9 cellular contexts compared by ENCODE assay signal in the genomic region with DNA sequence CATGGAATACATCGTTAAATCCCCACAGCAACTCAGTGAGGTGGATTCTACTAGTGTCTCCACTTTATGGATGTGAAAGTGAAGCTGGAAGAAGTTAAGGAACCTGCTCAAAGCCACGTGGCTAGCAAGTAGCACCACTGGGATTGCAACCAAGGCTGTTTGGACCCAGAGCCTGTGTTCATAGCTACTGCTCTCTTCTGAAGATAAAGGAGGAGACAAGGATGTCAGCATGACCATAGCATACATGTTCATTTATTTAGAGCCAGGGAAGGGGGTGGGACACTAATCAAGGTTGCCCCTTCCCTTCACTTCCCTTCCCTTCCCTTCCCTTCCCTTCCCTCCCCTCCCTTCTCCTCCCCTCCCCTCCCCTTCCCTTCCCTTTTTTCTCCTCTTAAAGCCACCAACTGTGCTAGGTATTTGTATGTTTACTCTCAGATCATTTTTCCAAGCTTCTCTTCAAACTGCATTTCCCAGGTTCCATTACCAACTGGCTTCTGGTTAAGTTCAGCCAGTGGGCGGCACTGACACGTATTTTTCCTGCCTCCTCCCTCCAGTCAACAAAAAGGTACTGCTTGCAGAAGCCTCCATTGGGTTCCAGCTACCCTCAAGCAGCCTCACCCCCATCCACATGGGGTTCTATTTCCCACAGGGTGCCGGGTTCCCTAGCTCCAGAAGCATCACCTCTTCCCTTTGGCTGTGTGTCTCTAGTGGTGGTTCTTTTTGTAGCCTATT.
DNase-seq lines count a peak whose midpoint lies in the region; ATAC-seq and TF ChIP-seq lines count a peak whose summit lies in the region.
"Had no signal": no experiment of that assay in that cellular context is flagged by ENCODE, and none has a peak within 500 bp of the region (broad histone marks: within the 10 kb centered on the region; RNA-seq: fewer than 3 reads in every experiment).

No MANE protein-coding gene starts in this region.

- no peaks in the 10 kb centered on the region for H3K36me3 ChIP-seq in breast epithelium
- H3K36me3 ChIP-seq in mammary epithelial cell (ENCODE audit: insufficient read depth, low read length) = no peaks in the 10 kb centered on the region
- no peaks in the 10 kb centered on the region for H3K36me3 ChIP-seq in lower lobe of right lung
- H3K36me3 ChIP-seq in tibial nerve = no peaks in the 10 kb centered on the region

- no peaks in the 10 kb centered on the region for H4K20me1 ChIP-seq in mammary epithelial cell (ENCODE audit: insufficient read depth, low read length)

- TF ChIP-seq EP300 in tibial nerve (IDR thresholded peaks at IDR 0.05) = no peak

- POLR2A ChIA-PET in WTC11 (lab: Charles Lee) = interaction anchor here (0.5 to 1.8 kb wide), 3 partner anchors 17 to 21 kb away, joined by 3 to 4 read pairs (median 3); no protein-coding TSS in a partner anchor

- no peaks in the 10 kb centered on the region for H3K9me3 ChIP-seq in breast epithelium
- H3K9me3 ChIP-seq in mammary epithelial cell (replicated peaks; ENCODE audit: insufficient read depth, low read length) = no peaks in the 10 kb centered on the region
- no peaks in the 10 kb centered on the region for H3K9me3 ChIP-seq in lower lobe of right lung
- H3K9me3 ChIP-seq in tibial nerve = no peaks in the 10 kb centered on the region

- 94% methylated on average over 5 of the region's 5 CpGs for WGBS in mammary epithelial cell (ENCODE audit: low coverage, missing lambda C conversion rate)
- 59% methylated on average over 5 of the region's 5 CpGs for WGBS in tibial nerve, 2 donors

- no peaks in the 10 kb centered on the region for H3K9me3 Mint-ChIP-seq in WTC11

- intact Hi-C loops in breast epithelium (cut with DNase I; ENCODE audit: low total_unique reads) = no loop called here
- intact Hi-C loops in mammary epithelial cell (cut with micrococcal nuclease) = no loop called here
- intact Hi-C loops in lower lobe of right lung (cut with DNase I) = no loop called here

- H3K4me3 ChIP-seq in breast epithelium (no peak overlapping the region), mammary epithelial cell (replicated peaks in 1 of 3; ENCODE audit: insufficient read depth in 1 of 3, low read depth in 2 of 3, low read length in 3 of 3) (no peak overlapping the region), lower lobe of right lung (no peak overlapping the region), tibial nerve (no peak overlapping the region)

- H3K27ac ChIP-seq in breast epithelium = peak overlapping the region; percentile 10 to 75
- H3K27ac ChIP-seq in mammary epithelial cell (ENCODE audit: insufficient read depth, low read depth, low read length) = no peak overlapping the region
- H3K27ac ChIP-seq in lower lobe of right lung = peak overlapping the region; percentile 28
- peak overlapping the region; percentile 20 to 89 (median 68) for H3K27ac ChIP-seq in tibial nerve

- no peaks in the 10 kb centered on the region for H3K79me2 ChIP-seq in mammary epithelial cell (ENCODE audit: insufficient read depth, low read length)

- H3K27me3 ChIP-seq in breast epithelium (no peaks in the 10 kb centered on the region), mammary epithelial cell (ENCODE audit: insufficient read depth, low read length) (no peaks in the 10 kb centered on the region), lower lobe of right lung (ENCODE audit: low read depth) (no peaks in the 10 kb centered on the region), tibial nerve (no peaks in the 10 kb centered on the region)

- H3K9ac ChIP-seq in mammary epithelial cell (ENCODE audit: insufficient read depth, low read length) = no peak overlapping the region

- ATAC-seq in WTC11 (no peak; the same call in 1 of the 2 replicates), lower lobe of right lung (peak in 1 of 2 donors; percentile 20), GM19328 (IDR thresholded peaks at IDR 0.05; ENCODE audit: unreplicated experiment) (no peak)

- TF ChIP-seq CTCF in breast epithelium (IDR thresholded peaks at IDR 0.05) = no peak
- no peak for TF ChIP-seq CTCF in mammary epithelial cell (conservative IDR thresholded peaks at IDR 0.05 in 1 of 2, IDR thresholded peaks at IDR 0.05 in 1 of 2; ENCODE audit: extremely low read depth in 1 of 2, insufficient read depth in 1 of 2, low read depth in 1 of 2, low read length in 2 of 2)
- TF ChIP-seq CTCF in WTC11 (IDR thresholded peaks at IDR 0.05) = no peak
- no peak for TF ChIP-seq CTCF in lower lobe of right lung (IDR thresholded peaks at IDR 0.05)
- no peak for TF ChIP-seq CTCF in tibial nerve (IDR thresholded peaks at IDR 0.05)

- no peak overlapping the region for H3K4me3 Mint-ChIP-seq in WTC11

- CTCF ChIA-PET in mammary epithelial cell (lab: Charles Lee; ENCODE audit: low non-redundant PET) = no interaction called here
- CTCF ChIA-PET in WTC11 (lab: Charles Lee) = interaction anchor here (0.9 to 5.2 kb wide), 7 partner anchors 9 to 338 kb away, joined by 3 to 28 read pairs (median 3); no protein-coding TSS in a partner anchor

- no peak for DNase-seq in breast epithelium (ENCODE audit: low spot score in 2 of 2)
- no peak for DNase-seq in mammary epithelial cell
- DNase-seq in WTC11 (ENCODE audit: low spot score) = no peak
- no peak for DNase-seq in lower lobe of right lung
- no peak for DNase-seq in tibial nerve (ENCODE audit: low spot score in 2 of 2)
- no peak for DNase-seq in stimulated activated CD8-positive, alpha-beta memory T cell treated with anti-CD3 and anti-CD28 coated beads, Interleukin-4, amount 100 ng/mL, for 48 hours
- no peak for DNase-seq in NCI-H69 (lab: John Stamatoyannopoulos, UW)
- DNase-seq: cerebellar nuclear complex had no signal

- in situ Hi-C loops in mammary epithelial cell (cut with MboI; ENCODE audit: low sequenced_read_pairs in 2 of 2) = no loop called here

- peak overlapping the region; percentile 57 for H3K27ac Mint-ChIP-seq in WTC11

- no peaks in the 10 kb centered on the region for H3K27me3 Mint-ChIP-seq in WTC11 (ENCODE audit: low read depth)

- no TSS peak for BruUV-seq in mammary epithelial cell (replicated peaks; lab: Mats Ljungman, UMichigan)

- H3K4me1 ChIP-seq in breast epithelium (peaks cover 0 to 11% of the 10 kb centered on the region in 2 donors), mammary epithelial cell (ENCODE audit: insufficient read depth, low read length) (peaks cover 28% of the 10 kb centered on the region), lower lobe of right lung (peaks cover 50% of the 10 kb centered on the region), tibial nerve (peaks cover 3 to 41% (median 26%) of the 10 kb centered on the region in 4 donors)

- H2AFZ ChIP-seq in mammary epithelial cell (ENCODE audit: low read depth, low read length) = no peak overlapping the region

- TF ChIP-seq POLR2A in breast epithelium (IDR thresholded peaks at IDR 0.05) (no peak), tibial nerve (IDR thresholded peaks at IDR 0.05) (no peak)

- no peaks in the 10 kb centered on the region for H3K36me3 Mint-ChIP-seq in WTC11

- dilution Hi-C loops in mammary epithelial cell (cut with HindIII; ENCODE audit: low sequenced_read_pairs) = no loop called here

- H3K4me2 ChIP-seq in mammary epithelial cell (ENCODE audit: insufficient read depth, low read depth, low read length) = no peak overlapping the region

- H3K4me1 Mint-ChIP-seq in WTC11 = peaks cover 45% of the 10 kb centered on the region

TF ChIP-seq in WTC11, 78 proteins besides CTCF, POLR2A, EP300 and RAD21:
- TF ChIP-seq RELA (CRISPR knock-in tag; IDR thresholded peaks at IDR 0.05; ENCODE audit: borderline replicate concordance) = no peak
- TF ChIP-seq, protein P1, sequence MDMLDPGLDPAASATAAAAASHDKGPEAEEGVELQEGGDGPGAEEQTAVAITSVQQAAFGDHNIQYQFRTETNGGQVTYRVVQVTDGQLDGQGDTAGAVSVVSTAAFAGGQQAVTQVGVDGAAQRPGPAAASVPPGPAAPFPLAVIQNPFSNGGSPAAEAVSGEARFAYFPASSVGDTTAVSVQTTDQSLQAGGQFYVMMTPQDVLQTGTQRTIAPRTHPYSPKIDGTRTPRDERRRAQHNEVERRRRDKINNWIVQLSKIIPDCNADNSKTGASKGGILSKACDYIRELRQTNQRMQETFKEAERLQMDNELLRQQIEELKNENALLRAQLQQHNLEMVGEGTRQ (CRISPR knock-in tag; IDR thresholded peaks at IDR 0.05) = no peak
- no peak for TF ChIP-seq AFF4 (CRISPR knock-in tag; IDR thresholded peaks at IDR 0.05; ENCODE audit: borderline replicate concordance)
- TF ChIP-seq FOXP1 (CRISPR knock-in tag; IDR thresholded peaks at IDR 0.05; ENCODE audit: borderline replicate concordance) = no peak
